ENCODE assay signal across 8 cellular contexts in genomic region chrX:74550295-74550802, GRCh38.
DNase-seq lines count a peak whose midpoint lies in the region; ATAC-seq and TF ChIP-seq lines count a peak whose summit lies in the region.

No MANE protein-coding gene starts in this region.

- DNase-seq in SIG-M5 treated with dmso at 0.1 percent for 504 hours (lab: John Stamatoyannopoulos, UW; ENCODE audit: unreplicated experiment) (peak; percentile 68), SIG-M5 (lab: John Stamatoyannopoulos, UW) (no peak), NCI-H2081 treated with DMSO at 0.1 percent for 48 hours (lab: John Stamatoyannopoulos, UW) (peak; percentile 35), T-helper 9 cell (peak; percentile 87), anterior cingulate cortex (lab: John Stamatoyannopoulos, UW) (peak in 57 of 58 donors; percentile 1 to 83 (median 48)), hepatocyte (ENCODE audit: low spot score) (peak; percentile 86)

- no peaks in the 10 kb centered on the region for H3K9me2 ChIP-seq in hepatocyte (replicated peaks; ENCODE audit: insufficient read depth)

- H3K36me3 ChIP-seq in hepatocyte (replicated peaks; ENCODE audit: insufficient read depth, low read depth) (no peaks in the 10 kb centered on the region), skeletal muscle satellite cell (ENCODE audit: insufficient read depth, low read length) (no peaks in the 10 kb centered on the region)

- no peaks in the 10 kb centered on the region for H3K79me2 ChIP-seq in hepatocyte

- H3K4me3 ChIP-seq in hepatocyte (no peak overlapping the region), skeletal muscle satellite cell (ENCODE audit: low read length) (peak overlapping the region; percentile 52)

- 28% methylated on average over 24 of the region's 24 CpGs for WGBS in hepatocyte (ENCODE audit: low lambda C conversion rate, missing lambda C conversion rate)

- peak; percentile 74 for ATAC-seq in HG03025 (IDR thresholded peaks at IDR 0.05; ENCODE audit: low FRiP score, unreplicated experiment)

- H3K4me1 ChIP-seq in hepatocyte (ENCODE audit: insufficient read depth): no peaks in the 10 kb centered on the region
- no peaks in the 10 kb centered on the region for H3K4me1 ChIP-seq in skeletal muscle satellite cell (ENCODE audit: control insufficient read depth, insufficient read depth, low read length)

- peak overlapping the region; percentile 36 for H3K9ac ChIP-seq in skeletal muscle satellite cell (ENCODE audit: low read depth, low read length)

- H2AFZ ChIP-seq in hepatocyte: peak overlapping the region; percentile 32

- TF ChIP-seq CTCF in hepatocyte (IDR thresholded peaks at IDR 0.05; ENCODE audit: poor library complexity): peak; percentile 92

- H3K27ac ChIP-seq in hepatocyte: no peak overlapping the region

- no peaks in the 10 kb centered on the region for H4K20me1 ChIP-seq in hepatocyte (ENCODE audit: insufficient read depth, poor library complexity, severe bottlenecking)

- H3K4me2 ChIP-seq in hepatocyte: peak overlapping the region; percentile 70
- peak overlapping the region; percentile 78 for H3K4me2 ChIP-seq in skeletal muscle satellite cell (ENCODE audit: low read length)

- no peaks in the 10 kb centered on the region for H3K27me3 ChIP-seq in hepatocyte
- H3K27me3 ChIP-seq in skeletal muscle satellite cell (ENCODE audit: control insufficient read depth, insufficient read depth, low read length): peaks cover 5% of the 10 kb centered on the region

- no peaks in the 10 kb centered on the region for H3K9me3 ChIP-seq in hepatocyte (ENCODE audit: low read depth)
- no peaks in the 10 kb centered on the region for H3K9me3 ChIP-seq in skeletal muscle satellite cell (replicated peaks; ENCODE audit: low read length)
